In genomic region chr11:61333638-61334433, GRCh38 we compare ENCODE assay signal across 1 cellular context.
TF ChIP-seq lines count a peak whose summit lies in the region.

No MANE protein-coding gene starts in this region.

TF ChIP-seq in HCT116, 20 proteins besides CTCF, POLR2A, EP300 and RAD21 (continued from another document):
- TF ChIP-seq, protein P1, sequence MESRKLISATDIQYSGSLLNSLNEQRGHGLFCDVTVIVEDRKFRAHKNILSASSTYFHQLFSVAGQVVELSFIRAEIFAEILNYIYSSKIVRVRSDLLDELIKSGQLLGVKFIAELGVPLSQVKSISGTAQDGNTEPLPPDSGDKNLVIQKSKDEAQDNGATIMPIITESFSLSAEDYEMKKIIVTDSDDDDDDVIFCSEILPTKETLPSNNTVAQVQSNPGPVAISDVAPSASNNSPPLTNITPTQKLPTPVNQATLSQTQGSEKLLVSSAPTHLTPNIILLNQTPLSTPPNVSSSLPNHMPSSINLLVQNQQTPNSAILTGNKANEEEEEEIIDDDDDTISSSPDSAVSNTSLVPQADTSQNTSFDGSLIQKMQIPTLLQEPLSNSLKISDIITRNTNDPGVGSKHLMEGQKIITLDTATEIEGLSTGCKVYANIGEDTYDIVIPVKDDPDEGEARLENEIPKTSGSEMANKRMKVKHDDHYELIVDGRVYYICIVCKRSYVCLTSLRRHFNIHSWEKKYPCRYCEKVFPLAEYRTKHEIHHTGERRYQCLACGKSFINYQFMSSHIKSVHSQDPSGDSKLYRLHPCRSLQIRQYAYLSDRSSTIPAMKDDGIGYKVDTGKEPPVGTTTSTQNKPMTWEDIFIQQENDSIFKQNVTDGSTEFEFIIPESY (IDR thresholded peaks at IDR 0.05; ENCODE audit: extremely low read depth, insufficient replicate concordance, low read length) = no peak
TF ChIP-seq in HCT116: peak in this region for 0.
